1 cellular context compared by ENCODE assay signal in genomic region chr1:117003253-117003875, GRCh38.
TF ChIP-seq lines count a peak whose summit lies in the region.

No MANE protein-coding gene starts in this region.

TF ChIP-seq in K562, 482 proteins besides CTCF, POLR2A, EP300 and RAD21:
- no peak for TF ChIP-seq ZBTB43 (CRISPR knock-in tag; IDR thresholded peaks at IDR 0.05)
- TF ChIP-seq KDM2B (CRISPR knock-in tag; IDR thresholded peaks at IDR 0.05) = no peak
- TF ChIP-seq WHSC1 (IDR thresholded peaks at IDR 0.05; ENCODE audit: low read length) = no peak
- no peak for TF ChIP-seq ZNF384 (IDR thresholded peaks at IDR 0.05; ENCODE audit: low read depth, low read length)
- no peak for TF ChIP-seq MTF1 (CRISPR knock-in tag; IDR thresholded peaks at IDR 0.05; ENCODE audit: borderline replicate concordance)
- TF ChIP-seq CEBPG (CRISPR knock-in tag; IDR thresholded peaks at IDR 0.05) = peak; percentile 46; the same call in 1 of the 2 replicates
- peak; percentile 80 to 92 for TF ChIP-seq CEBPG (tag; conservative IDR thresholded peaks at IDR 0.05 in 1 of 2, IDR thresholded peaks at IDR 0.05 in 1 of 2)
- TF ChIP-seq ZNF311 (CRISPR knock-in tag; IDR thresholded peaks at IDR 0.05) = no peak
- TF ChIP-seq MECOM (CRISPR knock-in tag; IDR thresholded peaks at IDR 0.05) = no peak
- no peak for TF ChIP-seq POLR3A (IDR thresholded peaks at IDR 0.05; ENCODE audit: borderline replicate concordance, extremely low read depth, insufficient read depth, insufficient read length)
- TF ChIP-seq NR2F6 (CRISPR knock-in tag; IDR thresholded peaks at IDR 0.05) = no peak
- no peak for TF ChIP-seq GATAD2B (IDR thresholded peaks at IDR 0.05; ENCODE audit: borderline replicate concordance)
- peak; percentile 50; the same call in 1 of the 2 replicates for TF ChIP-seq HMBOX1 (IDR thresholded peaks at IDR 0.05)
- no peak for TF ChIP-seq SOX6 (IDR thresholded peaks at IDR 0.05)
- TF ChIP-seq TBP (optimal IDR thresholded peaks at IDR 0.05; ENCODE audit: low read depth, low read length) = no peak
- no peak for TF ChIP-seq ZNF668 (CRISPR knock-in tag; IDR thresholded peaks at IDR 0.05)
- no peak for TF ChIP-seq ZSCAN29 (IDR thresholded peaks at IDR 0.05)
- TF ChIP-seq PREB (CRISPR knock-in tag; IDR thresholded peaks at IDR 0.05) = no peak
- no peak for TF ChIP-seq HLTF (IDR thresholded peaks at IDR 0.05)
- TF ChIP-seq SPI1 (IDR thresholded peaks at IDR 0.05; ENCODE audit: borderline replicate concordance, low read depth, low read length) = 0 out of 2 replicates have a peak, but pooled peaks have one; percentile 8
- no peak for TF ChIP-seq MAFF (IDR thresholded peaks at IDR 0.05; ENCODE audit: low read length)
- TF ChIP-seq HNRNPH1 (optimal IDR thresholded peaks at IDR 0.05; ENCODE audit: low read depth, low read length) = no peak
- TF ChIP-seq MCM2 (IDR thresholded peaks at IDR 0.05; ENCODE audit: low read depth) = no peak
- no peak for TF ChIP-seq CREB1 (IDR thresholded peaks at IDR 0.05)
- no peak for TF ChIP-seq CREB1 (CRISPR knock-in tag; IDR thresholded peaks at IDR 0.05)
- TF ChIP-seq ZZZ3 (IDR thresholded peaks at IDR 0.05) = no peak
- TF ChIP-seq CAMTA2 (CRISPR knock-in tag; conservative IDR thresholded peaks at IDR 0.05) = no peak
- TF ChIP-seq VEZF1 (CRISPR knock-in tag; IDR thresholded peaks at IDR 0.05) = no peak
- no peak for TF ChIP-seq SRSF3 (IDR thresholded peaks at IDR 0.05; ENCODE audit: insufficient read depth, low read length)
- no peak for TF ChIP-seq NR4A1 (CRISPR knock-in tag; IDR thresholded peaks at IDR 0.05)
- no peak for TF ChIP-seq NR4A1 (tag; IDR thresholded peaks at IDR 0.05)
- peak; percentile 87 for TF ChIP-seq CEBPB (tag; IDR thresholded peaks at IDR 0.05)
- no peak for TF ChIP-seq PKNOX1 (IDR thresholded peaks at IDR 0.05)
- no peak for TF ChIP-seq KLF1 (tag; IDR thresholded peaks at IDR 0.05)
- peak; percentile 49 for TF ChIP-seq MEIS2 (IDR thresholded peaks at IDR 0.05; ENCODE audit: partially characterized antibody)
- no peak for TF ChIP-seq DACH1 (IDR thresholded peaks at IDR 0.05; ENCODE audit: partially characterized antibody)
- TF ChIP-seq RCOR1 (IDR thresholded peaks at IDR 0.05; ENCODE audit: borderline replicate concordance in 1 of 2, low read depth in 2 of 2, low read length in 2 of 2) = no peak
- TF ChIP-seq MTA1 (IDR thresholded peaks at IDR 0.05; ENCODE audit: borderline replicate concordance) = no peak
- TF ChIP-seq PBX2 (CRISPR knock-in tag; IDR thresholded peaks at IDR 0.05; ENCODE audit: low read depth) = no peak
- TF ChIP-seq PBX2 (tag; conservative IDR thresholded peaks at IDR 0.05; ENCODE audit: low read depth) = peak; percentile 43; the same call in 1 of the 2 replicates
